Comparison of ENCODE assay signal across 1 cellular context in the genomic region with DNA sequence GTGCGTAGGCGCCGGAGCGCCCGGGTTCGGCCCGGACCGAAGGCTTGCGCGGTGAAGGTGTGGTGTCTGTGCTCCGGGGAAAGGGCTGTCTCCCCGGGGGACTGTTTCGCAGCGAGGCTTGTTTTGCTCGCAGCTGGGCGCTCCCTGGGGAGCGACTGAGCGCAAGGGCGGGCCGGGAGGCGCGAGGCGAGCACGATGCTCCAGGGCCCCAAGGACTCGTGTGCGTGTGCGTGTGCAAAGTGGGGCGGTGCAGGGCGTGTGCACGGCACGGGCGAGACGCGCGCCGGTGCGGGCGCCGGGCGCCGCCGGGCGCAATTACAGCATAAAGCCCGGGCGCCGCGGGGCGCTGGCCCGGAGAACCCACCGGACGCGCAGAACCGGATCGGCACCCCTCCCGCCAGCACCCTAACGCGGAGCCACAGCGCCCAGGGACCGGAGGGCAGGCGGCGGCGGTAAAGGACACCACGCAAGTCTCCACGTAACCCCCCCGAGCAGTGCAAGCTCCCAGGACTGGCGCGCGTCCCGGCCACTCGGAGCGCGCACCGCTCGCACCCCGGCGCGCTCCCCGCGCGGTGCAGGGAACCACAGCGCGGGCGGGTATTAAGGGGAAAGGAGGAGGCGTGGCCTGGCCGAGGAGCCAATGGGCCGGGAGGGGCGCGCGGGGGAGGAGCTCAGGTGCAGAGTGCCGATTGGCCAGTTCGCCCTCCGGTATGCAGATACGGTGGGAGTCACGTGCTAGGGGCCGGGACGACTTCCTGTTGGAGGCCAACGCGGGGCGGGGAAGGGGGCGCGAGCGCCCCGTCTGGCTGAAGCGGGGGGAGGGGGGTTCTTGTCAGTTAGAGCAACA.
A peak's percentile ranks its signal among the peaks of the same experiment; 100 is the strongest.
TF ChIP-seq lines count a peak whose summit lies in the region.

A gene with protein sequence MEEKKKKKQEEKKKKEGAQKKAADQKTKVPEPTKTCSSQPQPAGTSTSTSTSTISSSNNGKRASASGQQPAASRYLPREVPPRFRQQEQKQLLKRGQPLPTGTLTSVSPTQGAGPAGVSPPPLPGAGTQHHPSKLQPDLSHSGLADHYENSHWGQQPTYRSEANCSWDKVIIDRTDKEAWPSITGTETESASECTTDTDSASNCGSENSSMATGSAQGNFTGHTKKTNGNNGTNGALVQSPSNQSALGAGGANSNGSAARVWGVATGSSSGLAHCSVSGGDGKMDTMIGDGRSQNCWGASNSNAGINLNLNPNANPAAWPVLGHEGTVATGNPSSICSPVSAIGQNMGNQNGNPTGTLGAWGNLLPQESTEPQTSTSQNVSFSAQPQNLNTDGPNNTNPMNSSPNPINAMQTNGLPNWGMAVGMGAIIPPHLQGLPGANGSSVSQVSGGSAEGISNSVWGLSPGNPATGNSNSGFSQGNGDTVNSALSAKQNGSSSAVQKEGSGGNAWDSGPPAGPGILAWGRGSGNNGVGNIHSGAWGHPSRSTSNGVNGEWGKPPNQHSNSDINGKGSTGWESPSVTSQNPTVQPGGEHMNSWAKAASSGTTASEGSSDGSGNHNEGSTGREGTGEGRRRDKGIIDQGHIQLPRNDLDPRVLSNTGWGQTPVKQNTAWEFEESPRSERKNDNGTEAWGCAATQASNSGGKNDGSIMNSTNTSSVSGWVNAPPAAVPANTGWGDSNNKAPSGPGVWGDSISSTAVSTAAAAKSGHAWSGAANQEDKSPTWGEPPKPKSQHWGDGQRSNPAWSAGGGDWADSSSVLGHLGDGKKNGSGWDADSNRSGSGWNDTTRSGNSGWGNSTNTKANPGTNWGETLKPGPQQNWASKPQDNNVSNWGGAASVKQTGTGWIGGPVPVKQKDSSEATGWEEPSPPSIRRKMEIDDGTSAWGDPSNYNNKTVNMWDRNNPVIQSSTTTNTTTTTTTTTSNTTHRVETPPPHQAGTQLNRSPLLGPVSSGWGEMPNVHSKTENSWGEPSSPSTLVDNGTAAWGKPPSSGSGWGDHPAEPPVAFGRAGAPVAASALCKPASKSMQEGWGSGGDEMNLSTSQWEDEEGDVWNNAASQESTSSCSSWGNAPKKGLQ (N-terminal part only) (plus strand): TSS at position 835 of the 847 bp plus-strand sequence. CDS start 45,504 bp downstream, outside the sequence.

TF ChIP-seq in HepG2, 621 proteins besides CTCF, POLR2A, EP300 and RAD21 (continued from another document and continues in another):
- TF ChIP-seq MTF2 (CRISPR knock-in tag; IDR thresholded peaks at IDR 0.05; ENCODE audit: borderline replicate concordance), result peak; percentile 67; the same call in 1 of the 2 replicates
- peak; percentile 71; the same call in 1 of the 2 replicates for TF ChIP-seq ATAD3A (CRISPR knock-in tag; IDR thresholded peaks at IDR 0.05)
- TF ChIP-seq ZNF350 (CRISPR knock-in tag; IDR thresholded peaks at IDR 0.05; ENCODE audit: borderline replicate concordance, low read depth), result peak; percentile 61
- TF ChIP-seq PHB2 (IDR thresholded peaks at IDR 0.05; ENCODE audit: partially characterized antibody), result no peak
- TF ChIP-seq ZFP36 (IDR thresholded peaks at IDR 0.05; ENCODE audit: borderline replicate concordance, low read depth, low read length, partially characterized antibody), result peak; percentile 48
- TF ChIP-seq SIN3A (IDR thresholded peaks at IDR 0.05; ENCODE audit: borderline replicate concordance, low read depth, low read length), result no peak; the same call in 1 of the 2 replicates
- peak; percentile 89 for TF ChIP-seq PHF8 (CRISPR knock-in tag; IDR thresholded peaks at IDR 0.05)
- TF ChIP-seq, protein P1, sequence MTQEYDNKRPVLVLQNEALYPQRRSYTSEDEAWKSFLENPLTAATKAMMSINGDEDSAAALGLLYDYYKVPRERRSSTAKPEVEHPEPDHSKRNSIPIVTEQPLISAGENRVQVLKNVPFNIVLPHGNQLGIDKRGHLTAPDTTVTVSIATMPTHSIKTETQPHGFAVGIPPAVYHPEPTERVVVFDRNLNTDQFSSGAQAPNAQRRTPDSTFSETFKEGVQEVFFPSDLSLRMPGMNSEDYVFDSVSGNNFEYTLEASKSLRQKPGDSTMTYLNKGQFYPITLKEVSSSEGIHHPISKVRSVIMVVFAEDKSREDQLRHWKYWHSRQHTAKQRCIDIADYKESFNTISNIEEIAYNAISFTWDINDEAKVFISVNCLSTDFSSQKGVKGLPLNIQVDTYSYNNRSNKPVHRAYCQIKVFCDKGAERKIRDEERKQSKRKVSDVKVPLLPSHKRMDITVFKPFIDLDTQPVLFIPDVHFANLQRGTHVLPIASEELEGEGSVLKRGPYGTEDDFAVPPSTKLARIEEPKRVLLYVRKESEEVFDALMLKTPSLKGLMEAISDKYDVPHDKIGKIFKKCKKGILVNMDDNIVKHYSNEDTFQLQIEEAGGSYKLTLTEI (CRISPR knock-in tag; conservative IDR thresholded peaks at IDR 0.05), result no peak
- peak; percentile 97 for TF ChIP-seq EED (CRISPR knock-in tag; IDR thresholded peaks at IDR 0.05)
- peak; percentile 77; the same call in 1 of the 2 replicates for TF ChIP-seq CENPT (CRISPR knock-in tag; IDR thresholded peaks at IDR 0.05; ENCODE audit: low read depth)
- peak; percentile 88 for TF ChIP-seq ZNF772 (CRISPR knock-in tag; IDR thresholded peaks at IDR 0.05)
- TF ChIP-seq CBFB (CRISPR knock-in tag; IDR thresholded peaks at IDR 0.05), result peak; percentile 90
- TF ChIP-seq, protein P2, sequence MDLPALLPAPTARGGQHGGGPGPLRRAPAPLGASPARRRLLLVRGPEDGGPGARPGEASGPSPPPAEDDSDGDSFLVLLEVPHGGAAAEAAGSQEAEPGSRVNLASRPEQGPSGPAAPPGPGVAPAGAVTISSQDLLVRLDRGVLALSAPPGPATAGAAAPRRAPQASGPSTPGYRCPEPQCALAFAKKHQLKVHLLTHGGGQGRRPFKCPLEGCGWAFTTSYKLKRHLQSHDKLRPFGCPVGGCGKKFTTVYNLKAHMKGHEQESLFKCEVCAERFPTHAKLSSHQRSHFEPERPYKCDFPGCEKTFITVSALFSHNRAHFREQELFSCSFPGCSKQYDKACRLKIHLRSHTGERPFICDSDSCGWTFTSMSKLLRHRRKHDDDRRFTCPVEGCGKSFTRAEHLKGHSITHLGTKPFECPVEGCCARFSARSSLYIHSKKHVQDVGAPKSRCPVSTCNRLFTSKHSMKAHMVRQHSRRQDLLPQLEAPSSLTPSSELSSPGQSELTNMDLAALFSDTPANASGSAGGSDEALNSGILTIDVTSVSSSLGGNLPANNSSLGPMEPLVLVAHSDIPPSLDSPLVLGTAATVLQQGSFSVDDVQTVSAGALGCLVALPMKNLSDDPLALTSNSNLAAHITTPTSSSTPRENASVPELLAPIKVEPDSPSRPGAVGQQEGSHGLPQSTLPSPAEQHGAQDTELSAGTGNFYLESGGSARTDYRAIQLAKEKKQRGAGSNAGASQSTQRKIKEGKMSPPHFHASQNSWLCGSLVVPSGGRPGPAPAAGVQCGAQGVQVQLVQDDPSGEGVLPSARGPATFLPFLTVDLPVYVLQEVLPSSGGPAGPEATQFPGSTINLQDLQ (CRISPR knock-in tag; IDR thresholded peaks at IDR 0.05), result peak; percentile 89
- TF ChIP-seq, protein P3, sequence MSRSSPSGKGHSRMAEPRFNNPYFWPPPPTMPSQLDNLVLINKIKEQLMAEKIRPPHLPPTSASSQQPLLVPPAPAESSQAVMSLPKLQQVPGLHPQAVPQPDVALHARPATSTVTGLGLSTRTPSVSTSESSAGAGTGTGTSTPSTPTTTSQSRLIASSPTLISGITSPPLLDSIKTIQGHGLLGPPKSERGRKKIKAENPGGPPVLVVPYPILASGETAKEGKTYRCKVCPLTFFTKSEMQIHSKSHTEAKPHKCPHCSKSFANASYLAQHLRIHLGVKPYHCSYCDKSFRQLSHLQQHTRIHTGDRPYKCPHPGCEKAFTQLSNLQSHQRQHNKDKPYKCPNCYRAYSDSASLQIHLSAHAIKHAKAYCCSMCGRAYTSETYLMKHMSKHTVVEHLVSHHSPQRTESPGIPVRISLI (CRISPR knock-in tag; IDR thresholded peaks at IDR 0.05; ENCODE audit: borderline replicate concordance), result peak; percentile 39; the same call in 1 of the 2 replicates
- peak; percentile 65 for TF ChIP-seq RFX5 (IDR thresholded peaks at IDR 0.05; ENCODE audit: low read depth, low read length)
- no peak for TF ChIP-seq MZF1 (CRISPR knock-in tag; IDR thresholded peaks at IDR 0.05; ENCODE audit: borderline replicate concordance)
- TF ChIP-seq, protein P4, sequence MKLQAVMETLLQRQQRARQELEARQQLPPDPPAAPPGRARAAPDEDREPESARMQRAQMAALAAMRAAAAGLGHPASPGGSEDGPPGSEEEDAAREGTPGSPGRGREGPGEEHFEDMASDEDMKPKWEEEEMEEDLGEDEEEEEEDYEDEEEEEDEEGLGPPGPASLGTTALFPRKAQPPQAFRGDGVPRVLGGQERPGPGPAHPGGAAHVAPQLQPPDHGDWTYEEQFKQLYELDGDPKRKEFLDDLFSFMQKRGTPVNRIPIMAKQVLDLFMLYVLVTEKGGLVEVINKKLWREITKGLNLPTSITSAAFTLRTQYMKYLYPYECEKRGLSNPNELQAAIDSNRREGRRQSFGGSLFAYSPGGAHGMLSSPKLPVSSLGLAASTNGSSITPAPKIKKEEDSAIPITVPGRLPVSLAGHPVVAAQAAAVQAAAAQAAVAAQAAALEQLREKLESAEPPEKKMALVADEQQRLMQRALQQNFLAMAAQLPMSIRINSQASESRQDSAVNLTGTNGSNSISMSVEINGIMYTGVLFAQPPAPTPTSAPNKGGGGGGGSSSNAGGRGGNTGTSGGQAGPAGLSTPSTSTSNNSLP (IDR thresholded peaks at IDR 0.05; ENCODE audit: low read depth, low read length), result no peak
- peak; percentile 65; the same call in 1 of the 2 replicates for TF ChIP-seq ZSCAN12 (CRISPR knock-in tag; IDR thresholded peaks at IDR 0.05)
- TF ChIP-seq, protein P5, sequence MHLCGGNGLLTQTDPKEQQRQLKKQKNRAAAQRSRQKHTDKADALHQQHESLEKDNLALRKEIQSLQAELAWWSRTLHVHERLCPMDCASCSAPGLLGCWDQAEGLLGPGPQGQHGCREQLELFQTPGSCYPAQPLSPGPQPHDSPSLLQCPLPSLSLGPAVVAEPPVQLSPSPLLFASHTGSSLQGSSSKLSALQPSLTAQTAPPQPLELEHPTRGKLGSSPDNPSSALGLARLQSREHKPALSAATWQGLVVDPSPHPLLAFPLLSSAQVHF (CRISPR knock-in tag; IDR thresholded peaks at IDR 0.05), result peak; percentile 86; the same call in 1 of the 2 replicates
- TF ChIP-seq, protein P6, sequence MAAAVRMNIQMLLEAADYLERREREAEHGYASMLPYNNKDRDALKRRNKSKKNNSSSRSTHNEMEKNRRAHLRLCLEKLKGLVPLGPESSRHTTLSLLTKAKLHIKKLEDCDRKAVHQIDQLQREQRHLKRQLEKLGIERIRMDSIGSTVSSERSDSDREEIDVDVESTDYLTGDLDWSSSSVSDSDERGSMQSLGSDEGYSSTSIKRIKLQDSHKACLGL (CRISPR knock-in tag; IDR thresholded peaks at IDR 0.05), result peak; percentile 71
- TF ChIP-seq SNAI1 (CRISPR knock-in tag; IDR thresholded peaks at IDR 0.05; ENCODE audit: borderline replicate concordance), result no peak; the same call in 1 of the 2 replicates
- no peak for TF ChIP-seq PCBP2 (optimal IDR thresholded peaks at IDR 0.05; ENCODE audit: low read depth, low read length, poor library complexity, severe bottlenecking)
- no peak for TF ChIP-seq ZNF569 (CRISPR knock-in tag; IDR thresholded peaks at IDR 0.05; ENCODE audit: borderline replicate concordance)
- TF ChIP-seq, protein P7, sequence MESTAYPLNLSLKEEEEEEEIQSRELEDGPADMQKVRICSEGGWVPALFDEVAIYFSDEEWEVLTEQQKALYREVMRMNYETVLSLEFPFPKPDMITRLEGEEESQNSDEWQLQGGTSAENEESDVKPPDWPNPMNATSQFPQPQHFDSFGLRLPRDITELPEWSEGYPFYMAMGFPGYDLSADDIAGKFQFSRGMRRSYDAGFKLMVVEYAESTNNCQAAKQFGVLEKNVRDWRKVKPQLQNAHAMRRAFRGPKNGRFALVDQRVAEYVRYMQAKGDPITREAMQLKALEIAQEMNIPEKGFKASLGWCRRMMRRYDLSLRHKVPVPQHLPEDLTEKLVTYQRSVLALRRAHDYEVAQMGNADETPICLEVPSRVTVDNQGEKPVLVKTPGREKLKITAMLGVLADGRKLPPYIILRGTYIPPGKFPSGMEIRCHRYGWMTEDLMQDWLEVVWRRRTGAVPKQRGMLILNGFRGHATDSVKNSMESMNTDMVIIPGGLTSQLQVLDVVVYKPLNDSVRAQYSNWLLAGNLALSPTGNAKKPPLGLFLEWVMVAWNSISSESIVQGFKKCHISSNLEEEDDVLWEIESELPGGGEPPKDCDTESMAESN (CRISPR knock-in tag; conservative IDR thresholded peaks at IDR 0.05), result peak; percentile 88; the same call in 1 of the 2 replicates
- TF ChIP-seq GZF1 (CRISPR knock-in tag; IDR thresholded peaks at IDR 0.05), result 0 out of 2 replicates have a peak, but pooled peaks have one; percentile 40
- no peak; the same call in 1 of the 2 replicates for TF ChIP-seq FOXO1 (CRISPR knock-in tag; IDR thresholded peaks at IDR 0.05)
- no peak for TF ChIP-seq LCORL (IDR thresholded peaks at IDR 0.05)
- peak; percentile 55; the same call in 1 of the 2 replicates for TF ChIP-seq LCORL (CRISPR knock-in tag; IDR thresholded peaks at IDR 0.05)
- peak; percentile 94 for TF ChIP-seq ZNF451 (CRISPR knock-in tag; IDR thresholded peaks at IDR 0.05)
- TF ChIP-seq MBD4 (IDR thresholded peaks at IDR 0.05; ENCODE audit: borderline replicate concordance, low read length), result no peak
- peak; percentile 68 for TF ChIP-seq NRL (CRISPR knock-in tag; IDR thresholded peaks at IDR 0.05; ENCODE audit: borderline replicate concordance)
- TF ChIP-seq ONECUT2 (CRISPR knock-in tag; IDR thresholded peaks at IDR 0.05), result peak; percentile 48; the same call in 1 of the 2 replicates
- no peak for TF ChIP-seq SOX6 (IDR thresholded peaks at IDR 0.05)
- TF ChIP-seq SOX6 (CRISPR knock-in tag; IDR thresholded peaks at IDR 0.05), result no peak; the same call in none of the 2 replicates
- peak; percentile 94 for TF ChIP-seq ARNTL (CRISPR knock-in tag; IDR thresholded peaks at IDR 0.05)
- no peak for TF ChIP-seq TCF7 (IDR thresholded peaks at IDR 0.05; ENCODE audit: low read depth)
- no peak; the same call in 1 of the 2 replicates for TF ChIP-seq HES4 (CRISPR knock-in tag; IDR thresholded peaks at IDR 0.05; ENCODE audit: borderline replicate concordance)
- no peak; the same call in 1 of the 2 replicates for TF ChIP-seq ZNF224 (CRISPR knock-in tag; IDR thresholded peaks at IDR 0.05)
- TF ChIP-seq NBN (conservative IDR thresholded peaks at IDR 0.05), result no peak
- peak; percentile 100 for TF ChIP-seq ZMYM4 (CRISPR knock-in tag; IDR thresholded peaks at IDR 0.05)
- no peak for TF ChIP-seq FIP1L1 (IDR thresholded peaks at IDR 0.05; ENCODE audit: borderline replicate concordance, insufficient read depth, low read depth, low read length)
- peak; percentile 90 for TF ChIP-seq TBX2 (CRISPR knock-in tag; IDR thresholded peaks at IDR 0.05; ENCODE audit: borderline replicate concordance)
